In the genomic region with DNA sequence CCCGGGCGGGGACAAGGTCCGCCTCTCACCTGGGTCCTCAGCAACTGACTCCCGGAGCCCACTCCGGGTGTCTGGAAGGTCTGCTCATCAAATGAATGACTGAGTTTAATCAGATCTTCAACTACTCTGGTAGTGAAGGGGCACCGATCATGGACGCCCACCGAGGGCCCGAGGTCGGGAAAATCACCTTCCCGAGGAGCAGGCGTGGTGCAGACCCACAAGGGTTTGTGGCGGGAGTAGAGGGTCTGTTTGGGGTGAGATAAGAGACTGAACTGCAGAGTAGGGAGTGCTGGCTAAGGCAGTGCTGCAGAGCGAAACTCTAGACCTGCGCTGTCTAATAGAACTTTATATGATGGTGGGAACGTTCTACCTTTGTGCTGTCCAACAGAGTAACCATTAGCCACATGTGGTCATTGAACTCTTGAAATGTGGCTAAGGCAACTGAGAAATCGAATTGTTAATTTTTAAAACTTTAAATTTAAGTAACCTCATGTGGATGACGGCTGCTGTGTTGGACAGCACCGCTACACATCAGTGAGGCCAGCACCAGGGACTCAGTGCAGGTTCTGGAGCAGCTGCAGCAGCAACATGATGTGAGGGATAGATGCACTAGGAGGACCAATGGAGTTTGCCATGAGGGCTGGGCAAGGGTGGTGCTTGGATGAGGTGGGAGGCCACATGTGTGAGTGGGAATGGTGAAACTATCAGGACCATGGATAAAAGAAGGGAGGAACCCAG, we compare ENCODE assay signal across 8 cellular contexts. TPM values are rescaled to one million over a fixed set of nuclear protein-coding genes. Genes with fewer than 3 reads are reported as not detected.
DNase-seq lines count a peak whose midpoint lies in the region; ATAC-seq and TF ChIP-seq lines count a peak whose summit lies in the region.
"Not testable (repeated sequence)": the region's sequence is repeated elsewhere in the genome, so short reads cannot be mapped to it uniquely, and the experiment has no call there.

No MANE protein-coding gene starts in this region.

- H3K27me3 ChIP-seq in brain microvascular endothelial cell (replicated peaks); mesendoderm (ENCODE audit: insufficient read depth, low read length, poor library complexity); aorta (ENCODE audit: control insufficient read depth in 1 of 2, insufficient read depth in 2 of 2, low read length in 1 of 2): not testable (repeated sequence)
- peaks cover 0 to 28% (median 15%) of the 10 kb centered on the region in 3 donors for H3K27me3 ChIP-seq in sigmoid colon

- POLR2A ChIA-PET in activated B cell treated with CpG ODN at 0.5 μM for 24 hours (lab: Charles Lee) = interaction anchor here (0.6 to 1.3 kb wide), 2 partner anchors 17 to 879 kb away, joined by 3 to 4 read pairs; a partner anchor contains a TSS

- peak overlapping the region; percentile 27 for H3K4me2 ChIP-seq in mesendoderm (ENCODE audit: low read length)

- H2AK5ac ChIP-seq in mesendoderm (ENCODE audit: low read length) = not testable (repeated sequence)

- not testable (repeated sequence) for H4K8ac ChIP-seq in mesendoderm (ENCODE audit: low read depth, low read length)

- H3K4me3 Mint-ChIP-seq in activated B cell treated with CpG ODN at 0.5 μM for 24 hours = peak overlapping the region; percentile 97

- peaks cover 38% of the 10 kb centered on the region for H3K4me1 Mint-ChIP-seq in activated B cell treated with CpG ODN at 0.5 μM for 24 hours

- H3K27ac Mint-ChIP-seq in activated B cell treated with CpG ODN at 0.5 μM for 24 hours = peak overlapping the region; percentile 92

- CTCF ChIA-PET in activated B cell treated with CpG ODN at 0.5 μM for 24 hours (lab: Charles Lee) = not testable (repeated sequence)

- not testable (repeated sequence) for H3K79me2 ChIP-seq in mesendoderm (ENCODE audit: control insufficient read depth, insufficient read depth, low read length)

- intact Hi-C loops in activated B cell treated with CpG ODN at 0.5 μM for 24 hours (cut with micrococcal nuclease) = loop anchor here (1.0 to 5.0 kb wide), 3 partner anchors 16 to 1133 kb away; a partner anchor contains a TSS
- intact Hi-C loops in sigmoid colon (cut with DNase I); aorta (cut with DNase I): not testable (repeated sequence)

- not testable (repeated sequence) for TF ChIP-seq RAD21 in Ishikawa (IDR thresholded peaks at IDR 0.05; ENCODE audit: low read depth)

- not testable (repeated sequence) for H3K18ac ChIP-seq in mesendoderm (ENCODE audit: low read length)

- H4K5ac ChIP-seq in mesendoderm (ENCODE audit: low read length) = not testable (repeated sequence)

- DNase-seq in GM12864 (ENCODE audit: low read depth); activated B cell treated with CpG ODN at 0.5 μM for 24 hours; brain microvascular endothelial cell; fibroblast of villous mesenchyme (ENCODE audit: low read depth); mesendoderm; sigmoid colon; aorta: not testable (repeated sequence)

- H3K4ac ChIP-seq in mesendoderm (ENCODE audit: low read depth, low read length) = peak overlapping the region; percentile 17

- ATAC-seq in activated B cell treated with CpG ODN at 0.5 μM for 24 hours (ENCODE audit: low read depth); aorta (ENCODE audit: low FRiP score): not testable (repeated sequence)

- H3K9ac ChIP-seq in mesendoderm (ENCODE audit: low read length) = peak overlapping the region; percentile 91

- not testable (repeated sequence) for H2BK120ac ChIP-seq in mesendoderm (ENCODE audit: low read depth, low read length)

- peak overlapping the region; percentile 86 for H3K4me3 ChIP-seq in GM12864 (ENCODE audit: low read depth, low read length)
- peak overlapping the region; percentile 94 for H3K4me3 ChIP-seq in brain microvascular endothelial cell (ENCODE audit: low read depth, low read length)
- peak overlapping the region; percentile 95 for H3K4me3 ChIP-seq in fibroblast of villous mesenchyme (ENCODE audit: low read depth, low read length)
- peak overlapping the region; percentile 75 for H3K4me3 ChIP-seq in mesendoderm (ENCODE audit: low read length)
- H3K4me3 ChIP-seq in sigmoid colon = peak overlapping the region; percentile 82 to 95 (median 86)
- peak overlapping the region; percentile 42 to 84 for H3K4me3 ChIP-seq in aorta (ENCODE audit: low read length in 2 of 2)

- H3K36me3 Mint-ChIP-seq in activated B cell treated with CpG ODN at 0.5 μM for 24 hours (ENCODE audit: low read depth) = not testable (repeated sequence)

- H3K9me3 ChIP-seq in sigmoid colon; aorta (ENCODE audit: control insufficient read depth, low read length): not testable (repeated sequence)

- not testable (repeated sequence) for H3K23ac ChIP-seq in mesendoderm (ENCODE audit: low read length)

- H3K79me1 ChIP-seq in mesendoderm (ENCODE audit: low read length) = not testable (repeated sequence)

- in situ Hi-C loops in brain microvascular endothelial cell (cut with HindIII; ENCODE audit: low pct_ligation_motif_present, low sequenced_read_pairs) = not testable (repeated sequence)

- no CpG with 5 or more reads among the region's 19 CpGs for WGBS in mesendoderm (ENCODE audit: extremely low coverage, insufficient coverage, low lambda C conversion rate)
- WGBS in sigmoid colon, 2 donors = 5 to 6% methylated on average over 19 of the region's 19 CpGs
- WGBS in aorta, 2 donors = 5 to 7% methylated on average over 19 of the region's 19 CpGs

- not testable (repeated sequence) for TF ChIP-seq EP300 in Ishikawa (IDR thresholded peaks at IDR 0.05; ENCODE audit: borderline replicate concordance); sigmoid colon (IDR thresholded peaks at IDR 0.05)

- H3K9me3 Mint-ChIP-seq in activated B cell treated with CpG ODN at 0.5 μM for 24 hours = not testable (repeated sequence)

- TF ChIP-seq CTCF in GM12864 (IDR thresholded peaks at IDR 0.05; ENCODE audit: low read depth, low read length, missing control alignments); activated B cell treated with CpG ODN at 0.5 μM for 24 hours (IDR thresholded peaks at IDR 0.05); brain microvascular endothelial cell (IDR thresholded peaks at IDR 0.05; ENCODE audit: low read depth, low read length, missing control alignments); fibroblast of villous mesenchyme (IDR thresholded peaks at IDR 0.05; ENCODE audit: insufficient read depth, low read depth, low read length); sigmoid colon (IDR thresholded peaks at IDR 0.05): not testable (repeated sequence)

- H2BK15ac ChIP-seq in mesendoderm (replicated peaks; ENCODE audit: low read depth) = not testable (repeated sequence)

- H3K56ac ChIP-seq in mesendoderm (ENCODE audit: low read length) = peak overlapping the region; percentile 98

- peak overlapping the region; percentile 46 for H3K27ac ChIP-seq in brain microvascular endothelial cell
- not testable (repeated sequence) for H3K27ac ChIP-seq in mesendoderm (ENCODE audit: low read depth, low read length); aorta (ENCODE audit: low read depth in 1 of 2, low read length in 2 of 2)
- peak overlapping the region; percentile 64 to 81 (median 80) for H3K27ac ChIP-seq in sigmoid colon

- not testable (repeated sequence) for H2BK5ac ChIP-seq in mesendoderm (ENCODE audit: low read length)

- not testable (repeated sequence) for H3K27me3 Mint-ChIP-seq in activated B cell treated with CpG ODN at 0.5 μM for 24 hours

- not testable (repeated sequence) for H3K36me3 ChIP-seq in brain microvascular endothelial cell (replicated peaks); mesendoderm (ENCODE audit: control insufficient read depth, insufficient read depth, low read length); sigmoid colon; aorta (ENCODE audit: control insufficient read depth in 1 of 2, insufficient read depth in 2 of 2, low read length in 1 of 2)

- TF ChIP-seq POLR2A in sigmoid colon (IDR thresholded peaks at IDR 0.05) = not testable (repeated sequence)

- not testable (repeated sequence) for H3K4me1 ChIP-seq in mesendoderm (ENCODE audit: control insufficient read depth, low read depth, low read length); aorta (ENCODE audit: control insufficient read depth in 1 of 2, insufficient read depth in 2 of 2, low read length in 2 of 2)
- H3K4me1 ChIP-seq in sigmoid colon = peaks cover 0 to 39% (median 34%) of the 10 kb centered on the region in 4 donors

RNA-seq across cellular contexts. Expression of a gene that starts 0.7 kb away (rescaled TPM):
- total RNA-seq in activated B cell treated with CpG ODN at 0.5 μM for 24 hours (35.1 and 51.4 TPM in 2 replicates), fibroblast of villous mesenchyme (25.8 and 31.5 TPM in 2 replicates), sigmoid colon (10 to 100 TPM; 16.5 to 29.4 (median 20.8) TPM), aorta (10 to 100 TPM; 34.7 to 38.1 TPM)
- 16.4 TPM for polyA plus RNA-seq in mesendoderm (2013, experiment 1 of 2)
- polyA plus RNA-seq in mesendoderm (2013, experiment 2 of 2) = 14.8 TPM
- polyA plus RNA-seq in sigmoid colon (10 to 100 TPM; 12.5 to 28.6 (median 14.4) TPM), aorta (10 to 100 TPM; 12.5 to 29.8 TPM)

RNA-seq across cellular contexts. Expression of a gene that starts 0.8 kb away (rescaled TPM):
- total RNA-seq in activated B cell treated with CpG ODN at 0.5 μM for 24 hours (4.7 and 8.0 TPM in 2 replicates), fibroblast of villous mesenchyme (1.7 and 5.2 TPM in 2 replicates), sigmoid colon (10 to 100 TPM in 2 of 4 donors, 1 to 10 TPM in 2; 3.9 to 12.5 (median 7.7) TPM), aorta (10 to 100 TPM in 1 of 2 donors, 1 to 10 TPM in 1; 5.3 to 16.9 TPM)
- 3.5 TPM for polyA plus RNA-seq in mesendoderm (2013, experiment 1 of 2)
- 3.7 TPM for polyA plus RNA-seq in mesendoderm (2013, experiment 2 of 2)
- polyA plus RNA-seq in sigmoid colon (10 to 100 TPM in 1 of 3 donors, 1 to 10 TPM in 1, not detected in 1; 3.0 to 18.1 TPM), aorta (10 to 100 TPM in 1 of 2 donors, 1 to 10 TPM in 1; 4.5 to 64.7 TPM)

RNA-seq across cellular contexts. Expression of a gene that starts 15.9 kb away (rescaled TPM):
- total RNA-seq in activated B cell treated with CpG ODN at 0.5 μM for 24 hours = 109 and 113 TPM in 2 replicates
- total RNA-seq in fibroblast of villous mesenchyme = 104 and 109 TPM in 2 replicates
- polyA plus RNA-seq in mesendoderm (2013, experiment 1 of 2) = 77.8 TPM
- 76.2 TPM for polyA plus RNA-seq in mesendoderm (2013, experiment 2 of 2)
- total RNA-seq in sigmoid colon = 10 to 100 TPM; 49.0 to 64.8 (median 57.7) TPM
- 100 to 1,000 TPM in 1 of 3 donors, 10 to 100 TPM in 2; 64.9 to 102 (median 71.4) TPM for polyA plus RNA-seq in sigmoid colon
- total RNA-seq in aorta = 10 to 100 TPM; 51.7 to 53.6 TPM
- 10 to 100 TPM; 30.3 to 47.2 TPM for polyA plus RNA-seq in aorta

RNA-seq across cellular contexts. Expression of a gene that starts 29.4 kb away (rescaled TPM):
- total RNA-seq in activated B cell treated with CpG ODN at 0.5 μM for 24 hours = not detected in 2 replicates
- 0.43 and 1.6 TPM in 2 replicates for total RNA-seq in fibroblast of villous mesenchyme
- polyA plus RNA-seq in mesendoderm (2013, experiment 1 of 2) = 1.3 TPM
- polyA plus RNA-seq in mesendoderm (2013, experiment 2 of 2) = 1.1 TPM
- under 1 TPM in 2 of 4 donors, not detected in 2; 0.71 to 0.82 TPM for total RNA-seq in sigmoid colon
- 1 to 10 TPM in 1 of 3 donors, under 1 TPM in 1, not detected in 1; 0.46 to 1.2 TPM for polyA plus RNA-seq in sigmoid colon
- total RNA-seq in aorta = not detected
- 1 to 10 TPM in 1 of 2 donors, not detected in 1; 1.1 TPM for polyA plus RNA-seq in aorta

RNA-seq across cellular contexts. Expression of a gene that starts 33.7 kb away (rescaled TPM):
- total RNA-seq in activated B cell treated with CpG ODN at 0.5 μM for 24 hours = 39.9 and 40.7 TPM in 2 replicates
- 30.2 and 31.6 TPM in 2 replicates for total RNA-seq in fibroblast of villous mesenchyme
- polyA plus RNA-seq in mesendoderm (2013, experiment 1 of 2) = 16.1 TPM
- polyA plus RNA-seq in mesendoderm (2013, experiment 2 of 2) = 15.8 TPM
- 10 to 100 TPM in 2 of 4 donors, 1 to 10 TPM in 2; 9.9 to 14.3 (median 10.8) TPM for total RNA-seq in sigmoid colon
- 10 to 100 TPM; 25.2 to 57.5 (median 44.9) TPM for polyA plus RNA-seq in sigmoid colon
- total RNA-seq in aorta = 10 to 100 TPM; 29.2 to 39.6 TPM
- polyA plus RNA-seq in aorta = 10 to 100 TPM; 13.4 to 24.6 TPM
